1 cellular context compared by ENCODE assay signal in genomic region chr13:93233997-93234416, GRCh38.
TF ChIP-seq lines count a peak whose summit lies in the region.

No MANE protein-coding gene starts in this region.

TF ChIP-seq in H1, 55 proteins besides CTCF, POLR2A, EP300 and RAD21:
- peak; percentile 86 to 94; a peak in 1 of 4 replicates for TF ChIP-seq HDAC2 (IDR thresholded peaks at IDR 0.05; ENCODE audit: borderline replicate concordance in 1 of 2, low read depth in 2 of 2, low read length in 2 of 2)
- peak; percentile 38 for TF ChIP-seq NANOG (IDR thresholded peaks at IDR 0.05; ENCODE audit: insufficient read depth, low read depth, low read length, poor library complexity, severe bottlenecking)
- TF ChIP-seq RXRA (IDR thresholded peaks at IDR 0.05; ENCODE audit: insufficient read depth, low read depth, low read length): peak; percentile 98
- TF ChIP-seq YY1 (IDR thresholded peaks at IDR 0.05; ENCODE audit: low read depth, low read length): 0 out of 2 replicates have a peak, but pooled peaks have one; percentile 33
- TF ChIP-seq KDM1A (IDR thresholded peaks at IDR 0.05; ENCODE audit: borderline replicate concordance, low read length): peak; percentile 60; the same call in 1 of the 2 replicates
- TF ChIP-seq TBP (IDR thresholded peaks at IDR 0.05; ENCODE audit: low read depth, low read length): no peak
- no peak for TF ChIP-seq ZNF274 (IDR thresholded peaks at IDR 0.05; ENCODE audit: borderline replicate concordance, extremely low read depth, low read length)
- no peak for TF ChIP-seq ATF3 (IDR thresholded peaks at IDR 0.05; ENCODE audit: insufficient read depth, low read depth, low read length)
- no peak for TF ChIP-seq RNF2 (IDR thresholded peaks at IDR 0.05; ENCODE audit: borderline replicate concordance, low read depth, low read length, missing control alignments, poor library complexity, severe bottlenecking)
- TF ChIP-seq ASH2L (IDR thresholded peaks at IDR 0.05; ENCODE audit: low read length): no peak
- no peak for TF ChIP-seq SUZ12 (IDR thresholded peaks at IDR 0.05; ENCODE audit: low read length)
- peak; percentile 50; the same call in 1 of the 2 replicates for TF ChIP-seq TEAD4 (IDR thresholded peaks at IDR 0.05; ENCODE audit: low read depth, low read length)
- 0 out of 4 replicates have a peak, but pooled peaks of 1 of the 2 experiments have one; percentile 39 for TF ChIP-seq SIN3A (conservative IDR thresholded peaks at IDR 0.05 in 1 of 2, IDR thresholded peaks at IDR 0.05 in 1 of 2; ENCODE audit: low read depth in 1 of 2, low read length in 2 of 2)
- no peak for TF ChIP-seq BCL11A (IDR thresholded peaks at IDR 0.05; ENCODE audit: low read depth in 2 of 2, low read length in 2 of 2)
- TF ChIP-seq CHD2 (IDR thresholded peaks at IDR 0.05; ENCODE audit: low read length): peak; percentile 65; the same call in 1 of the 2 replicates
- TF ChIP-seq JUND (IDR thresholded peaks at IDR 0.05; ENCODE audit: low read length): peak; percentile 47; the same call in 1 of the 2 replicates
- TF ChIP-seq FOSL1 (IDR thresholded peaks at IDR 0.05; ENCODE audit: insufficient read depth, low read depth, low read length): no peak
- peak; percentile 92; the same call in 1 of the 2 replicates for TF ChIP-seq TCF12 (IDR thresholded peaks at IDR 0.05; ENCODE audit: low read depth, low read length)
- no peak for TF ChIP-seq GABPA (IDR thresholded peaks at IDR 0.05; ENCODE audit: borderline replicate concordance, insufficient read depth, low read length)
- peak; percentile 68; the same call in 1 of the 2 replicates for TF ChIP-seq ATF2 (IDR thresholded peaks at IDR 0.05; ENCODE audit: low read length)
- no peak for TF ChIP-seq CHD1 (IDR thresholded peaks at IDR 0.05; ENCODE audit: low read depth, low read length)
- TF ChIP-seq CEBPB (IDR thresholded peaks at IDR 0.05; ENCODE audit: low read depth, low read length): 0 out of 2 replicates have a peak, but pooled peaks have one; percentile 25
- TF ChIP-seq SP4 (IDR thresholded peaks at IDR 0.05; ENCODE audit: low read length): no peak
- peak; percentile 62; the same call in 1 of the 2 replicates for TF ChIP-seq SP1 (IDR thresholded peaks at IDR 0.05; ENCODE audit: low read depth, low read length)
- peak; percentile 78 for TF ChIP-seq MAX (IDR thresholded peaks at IDR 0.05)
- TF ChIP-seq RFX5 (IDR thresholded peaks at IDR 0.05; ENCODE audit: borderline replicate concordance, low read depth, low read length): no peak
- 0 out of 2 replicates have a peak, but pooled peaks have one; percentile 56 for TF ChIP-seq POLR2AphosphoS5 (IDR thresholded peaks at IDR 0.05; ENCODE audit: low read depth, low read length)
- peak; percentile 76 for TF ChIP-seq CHD7 (IDR thresholded peaks at IDR 0.05; ENCODE audit: insufficient replicate concordance, low read length)
